8 cellular contexts compared by ENCODE assay signal in the genomic region with DNA sequence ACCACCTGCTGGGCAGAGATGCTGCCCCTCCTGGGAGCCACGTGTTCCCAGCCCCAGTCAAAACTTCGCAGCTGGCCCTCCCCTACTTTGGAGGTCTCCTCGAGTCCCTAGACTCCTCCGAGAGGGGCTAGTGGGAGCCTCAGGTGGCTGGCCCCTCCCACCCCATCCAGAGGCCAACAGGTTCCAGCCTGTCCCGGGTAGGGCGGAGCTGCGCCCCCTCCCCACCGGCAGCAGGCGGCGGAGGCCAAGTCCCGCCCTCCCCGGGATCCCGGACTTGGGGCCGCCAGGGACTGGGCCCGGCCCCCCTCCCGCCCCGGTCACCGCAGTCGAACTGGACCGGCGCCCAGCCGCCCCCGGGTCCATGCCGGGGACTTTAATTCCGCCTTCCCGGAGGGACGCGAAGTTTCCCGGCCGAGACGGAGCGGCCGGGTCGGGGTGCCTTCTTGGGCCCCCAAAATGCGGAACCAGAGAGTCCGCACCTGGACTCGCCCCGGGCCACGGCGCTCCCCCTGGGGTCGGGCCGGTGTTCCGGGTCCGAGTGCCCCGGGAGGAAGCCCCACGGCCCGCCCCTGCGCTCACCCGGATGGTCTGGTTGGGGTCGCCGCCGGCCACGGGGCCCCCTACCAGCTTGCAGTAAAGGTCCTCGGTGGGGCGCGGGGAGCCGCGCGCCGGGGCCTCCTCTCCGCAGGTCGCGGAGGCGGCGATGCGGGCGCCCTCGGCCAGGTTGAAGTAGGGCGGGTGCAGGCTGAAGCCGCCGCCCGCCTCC. TPM values are rescaled to one million over a fixed set of nuclear protein-coding genes. Genes with fewer than 3 reads are reported as not detected.
DNase-seq lines count a peak whose midpoint lies in the region; TF ChIP-seq lines count a peak whose summit lies in the region.

No MANE protein-coding gene starts in this region.

- no peak overlapping the region for H4K5ac ChIP-seq in mesendoderm (ENCODE audit: low read length)

- DNase-seq in DMS79 treated with DMSO at 0.1 percent for 48 hours (lab: John Stamatoyannopoulos, UW) (peak; percentile 62), NCI-H1436 treated with DMSO at 0.1 percent for 48 hours (lab: John Stamatoyannopoulos, UW) (peak; percentile 37), coronary artery (ENCODE audit: low spot score) (no peak), mesendoderm (peak; percentile 91), NCI-H1048 (lab: John Stamatoyannopoulos, UW) (no peak), superior temporal gyrus (ENCODE audit: extremely low spot score) (no peak), mucosa of gallbladder (ENCODE audit: low spot score) (no peak), middle frontal gyrus (ENCODE audit: extremely low spot score, low spot score) (no peak)

- H3K4me3 ChIP-seq in coronary artery (peak overlapping the region; percentile 85), mesendoderm (ENCODE audit: low read length) (peak overlapping the region; percentile 70)

- H3K27me3 ChIP-seq in mesendoderm (ENCODE audit: insufficient read depth, low read length, poor library complexity): no peaks in the 10 kb centered on the region

- H3K23ac ChIP-seq in mesendoderm (ENCODE audit: low read length): peak overlapping the region; percentile 97

- H3K56ac ChIP-seq in mesendoderm (ENCODE audit: low read length): peak overlapping the region; percentile 88

- H2BK15ac ChIP-seq in mesendoderm (replicated peaks; ENCODE audit: low read depth): no peak overlapping the region

- H2BK120ac ChIP-seq in mesendoderm (ENCODE audit: low read depth, low read length): peak overlapping the region; percentile 51

- peak overlapping the region; percentile 88 for H3K9ac ChIP-seq in mesendoderm (ENCODE audit: low read length)

- peak overlapping the region; percentile 88 for H3K18ac ChIP-seq in mesendoderm (ENCODE audit: low read length)

- H3K27ac ChIP-seq in coronary artery (peak overlapping the region; percentile 94 to 95), mesendoderm (ENCODE audit: low read depth, low read length) (peak overlapping the region; percentile 82)

- H3K4me2 ChIP-seq in mesendoderm (ENCODE audit: low read length): peak overlapping the region; percentile 50

- no peak overlapping the region for H2AK5ac ChIP-seq in mesendoderm (ENCODE audit: low read length)

- peak overlapping the region; percentile 86 for H3K4ac ChIP-seq in mesendoderm (ENCODE audit: low read depth, low read length)

- no CpG with 5 or more reads among the region's 72 CpGs for WGBS in mesendoderm (ENCODE audit: extremely low coverage, insufficient coverage, low lambda C conversion rate)

- no peak for TF ChIP-seq CTCF in coronary artery (IDR thresholded peaks at IDR 0.05)

- peaks cover 11% of the 10 kb centered on the region for H3K79me1 ChIP-seq in mesendoderm (ENCODE audit: low read length)

- H3K36me3 ChIP-seq in mesendoderm (ENCODE audit: control insufficient read depth, insufficient read depth, low read length): no peaks in the 10 kb centered on the region

- peaks cover 21% of the 10 kb centered on the region for H3K79me2 ChIP-seq in mesendoderm (ENCODE audit: control insufficient read depth, insufficient read depth, low read length)

- H3K4me1 ChIP-seq in mesendoderm (ENCODE audit: control insufficient read depth, low read depth, low read length): peaks cover 12% of the 10 kb centered on the region

- H2BK5ac ChIP-seq in mesendoderm (ENCODE audit: low read length): no peak overlapping the region

- no peak overlapping the region for H4K8ac ChIP-seq in mesendoderm (ENCODE audit: low read depth, low read length)

RNA-seq across cellular contexts. Expression of a gene that starts 0.6 kb away (rescaled TPM):
- polyA plus RNA-seq in mesendoderm (2013, experiment 1 of 2): 39.1 TPM
- 37.2 TPM for polyA plus RNA-seq in mesendoderm (2013, experiment 2 of 2)
- 298 TPM for total RNA-seq in mucosa of gallbladder

RNA-seq across cellular contexts. Expression of a gene that starts 20.4 kb away (rescaled TPM):
- polyA plus RNA-seq in mesendoderm (2013, experiment 1 of 2): 3,271 TPM
- polyA plus RNA-seq in mesendoderm (2013, experiment 2 of 2): 3,207 TPM
- 968 TPM for total RNA-seq in mucosa of gallbladder

RNA-seq across cellular contexts. Expression of a gene that starts 40.5 kb away (rescaled TPM):
- polyA plus RNA-seq in mesendoderm (2013, experiment 1 of 2): 4.4 TPM
- 4.3 TPM for polyA plus RNA-seq in mesendoderm (2013, experiment 2 of 2)
- 5.2 TPM for total RNA-seq in mucosa of gallbladder

Comparison
In these comparisons a context has a peak if more than half of its experiments do, and no peak if none do; other contexts are left out.
1. DNase-seq: peak in DMS79 treated with DMSO at 0.1 percent for 48 hours (single experiment), NCI-H1436 treated with DMSO at 0.1 percent for 48 hours (single experiment) and mesendoderm (single experiment); none in coronary artery (single experiment), NCI-H1048 (single experiment), superior temporal gyrus (single experiment), mucosa of gallbladder (single experiment) and middle frontal gyrus (single experiment).